2 cellular contexts compared by ENCODE assay signal in the genomic region with DNA sequence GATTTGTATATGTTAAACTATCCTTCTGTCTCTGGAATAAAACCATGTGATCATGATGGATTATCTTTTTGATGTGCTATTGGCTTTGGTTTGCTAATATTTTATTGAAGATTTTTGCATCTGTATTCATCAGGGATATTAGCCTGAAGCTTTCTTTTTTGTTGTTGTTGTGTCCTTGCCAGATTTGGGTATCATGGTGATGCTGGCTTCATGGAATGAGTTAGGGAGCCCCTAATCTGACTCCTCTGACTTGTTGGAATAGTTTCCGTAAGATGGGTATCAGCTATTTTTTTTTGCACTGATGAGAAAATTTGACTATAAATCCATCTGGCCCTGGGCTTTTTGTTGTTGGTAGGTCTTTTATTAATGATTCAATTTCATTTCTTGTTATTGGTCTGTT.
TF ChIP-seq lines count a peak whose summit lies in the region.

No MANE protein-coding gene starts in this region.

TF ChIP-seq in SK-N-SH, 30 proteins besides CTCF, POLR2A, EP300 and RAD21 (continued from another document):
- no peak for TF ChIP-seq FOSL2 (IDR thresholded peaks at IDR 0.05; ENCODE audit: borderline replicate concordance, low read depth)
- TF ChIP-seq JUND (IDR thresholded peaks at IDR 0.05), result no peak

TF ChIP-seq in SK-N-SH treated with all-trans-retinoic acid at 6 μM for 48 hours, 23 proteins besides CTCF, POLR2A, EP300 and RAD21:
- TF ChIP-seq, protein P1, sequence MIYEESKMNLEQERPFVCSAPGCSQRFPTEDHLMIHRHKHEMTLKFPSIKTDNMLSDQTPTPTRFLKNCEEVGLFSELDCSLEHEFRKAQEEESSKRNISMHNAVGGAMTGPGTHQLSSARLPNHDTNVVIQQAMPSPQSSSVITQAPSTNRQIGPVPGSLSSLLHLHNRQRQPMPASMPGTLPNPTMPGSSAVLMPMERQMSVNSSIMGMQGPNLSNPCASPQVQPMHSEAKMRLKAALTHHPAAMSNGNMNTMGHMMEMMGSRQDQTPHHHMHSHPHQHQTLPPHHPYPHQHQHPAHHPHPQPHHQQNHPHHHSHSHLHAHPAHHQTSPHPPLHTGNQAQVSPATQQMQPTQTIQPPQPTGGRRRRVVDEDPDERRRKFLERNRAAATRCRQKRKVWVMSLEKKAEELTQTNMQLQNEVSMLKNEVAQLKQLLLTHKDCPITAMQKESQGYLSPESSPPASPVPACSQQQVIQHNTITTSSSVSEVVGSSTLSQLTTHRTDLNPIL (CRISPR knock-in tag; IDR thresholded peaks at IDR 0.05; ENCODE audit: low read depth), result no peak
- TF ChIP-seq ZFP30 (CRISPR knock-in tag; IDR thresholded peaks at IDR 0.05), result no peak
- no peak for TF ChIP-seq ZNF565 (CRISPR knock-in tag; conservative IDR thresholded peaks at IDR 0.05; ENCODE audit: low read depth)
- TF ChIP-seq BACH2 (CRISPR knock-in tag; IDR thresholded peaks at IDR 0.05; ENCODE audit: borderline replicate concordance), result no peak
- TF ChIP-seq ZNF70 (CRISPR knock-in tag; IDR thresholded peaks at IDR 0.05), result no peak
- no peak for TF ChIP-seq ZC3H10 (CRISPR knock-in tag; IDR thresholded peaks at IDR 0.05)
- TF ChIP-seq SNAI2 (CRISPR knock-in tag; IDR thresholded peaks at IDR 0.05), result no peak
- TF ChIP-seq CSDC2 (CRISPR knock-in tag; IDR thresholded peaks at IDR 0.05), result no peak
- TF ChIP-seq TOX (CRISPR knock-in tag; IDR thresholded peaks at IDR 0.05; ENCODE audit: borderline replicate concordance), result no peak
- TF ChIP-seq, protein P2, sequence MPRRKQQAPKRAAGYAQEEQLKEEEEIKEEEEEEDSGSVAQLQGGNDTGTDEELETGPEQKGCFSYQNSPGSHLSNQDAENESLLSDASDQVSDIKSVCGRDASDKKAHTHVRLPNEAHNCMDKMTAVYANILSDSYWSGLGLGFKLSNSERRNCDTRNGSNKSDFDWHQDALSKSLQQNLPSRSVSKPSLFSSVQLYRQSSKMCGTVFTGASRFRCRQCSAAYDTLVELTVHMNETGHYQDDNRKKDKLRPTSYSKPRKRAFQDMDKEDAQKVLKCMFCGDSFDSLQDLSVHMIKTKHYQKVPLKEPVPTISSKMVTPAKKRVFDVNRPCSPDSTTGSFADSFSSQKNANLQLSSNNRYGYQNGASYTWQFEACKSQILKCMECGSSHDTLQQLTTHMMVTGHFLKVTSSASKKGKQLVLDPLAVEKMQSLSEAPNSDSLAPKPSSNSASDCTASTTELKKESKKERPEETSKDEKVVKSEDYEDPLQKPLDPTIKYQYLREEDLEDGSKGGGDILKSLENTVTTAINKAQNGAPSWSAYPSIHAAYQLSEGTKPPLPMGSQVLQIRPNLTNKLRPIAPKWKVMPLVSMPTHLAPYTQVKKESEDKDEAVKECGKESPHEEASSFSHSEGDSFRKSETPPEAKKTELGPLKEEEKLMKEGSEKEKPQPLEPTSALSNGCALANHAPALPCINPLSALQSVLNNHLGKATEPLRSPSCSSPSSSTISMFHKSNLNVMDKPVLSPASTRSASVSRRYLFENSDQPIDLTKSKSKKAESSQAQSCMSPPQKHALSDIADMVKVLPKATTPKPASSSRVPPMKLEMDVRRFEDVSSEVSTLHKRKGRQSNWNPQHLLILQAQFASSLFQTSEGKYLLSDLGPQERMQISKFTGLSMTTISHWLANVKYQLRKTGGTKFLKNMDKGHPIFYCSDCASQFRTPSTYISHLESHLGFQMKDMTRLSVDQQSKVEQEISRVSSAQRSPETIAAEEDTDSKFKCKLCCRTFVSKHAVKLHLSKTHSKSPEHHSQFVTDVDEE (CRISPR knock-in tag; IDR thresholded peaks at IDR 0.05), result no peak
- TF ChIP-seq ZFP3 (CRISPR knock-in tag; IDR thresholded peaks at IDR 0.05), result no peak
- TF ChIP-seq ARNTL (CRISPR knock-in tag; IDR thresholded peaks at IDR 0.05; ENCODE audit: borderline replicate concordance, low read depth), result no peak
- TF ChIP-seq ESRRG (CRISPR knock-in tag; IDR thresholded peaks at IDR 0.05), result no peak
- TF ChIP-seq OSR1 (CRISPR knock-in tag; IDR thresholded peaks at IDR 0.05), result no peak
- no peak for TF ChIP-seq TCF4 (CRISPR knock-in tag; IDR thresholded peaks at IDR 0.05; ENCODE audit: borderline replicate concordance)
- no peak for TF ChIP-seq GLIS3 (CRISPR knock-in tag; IDR thresholded peaks at IDR 0.05)
- no peak for TF ChIP-seq ISL1 (CRISPR knock-in tag; IDR thresholded peaks at IDR 0.05)
- TF ChIP-seq, protein P3, sequence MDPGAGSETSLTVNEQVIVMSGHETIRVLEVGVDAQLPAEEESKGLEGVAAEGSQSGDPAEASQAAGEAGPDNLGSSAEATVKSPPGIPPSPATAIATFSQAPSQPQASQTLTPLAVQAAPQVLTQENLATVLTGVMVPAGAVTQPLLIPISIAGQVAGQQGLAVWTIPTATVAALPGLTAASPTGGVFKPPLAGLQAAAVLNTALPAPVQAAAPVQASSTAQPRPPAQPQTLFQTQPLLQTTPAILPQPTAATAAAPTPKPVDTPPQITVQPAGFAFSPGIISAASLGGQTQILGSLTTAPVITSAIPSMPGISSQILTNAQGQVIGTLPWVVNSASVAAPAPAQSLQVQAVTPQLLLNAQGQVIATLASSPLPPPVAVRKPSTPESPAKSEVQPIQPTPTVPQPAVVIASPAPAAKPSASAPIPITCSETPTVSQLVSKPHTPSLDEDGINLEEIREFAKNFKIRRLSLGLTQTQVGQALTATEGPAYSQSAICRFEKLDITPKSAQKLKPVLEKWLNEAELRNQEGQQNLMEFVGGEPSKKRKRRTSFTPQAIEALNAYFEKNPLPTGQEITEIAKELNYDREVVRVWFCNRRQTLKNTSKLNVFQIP (CRISPR knock-in tag; IDR thresholded peaks at IDR 0.05; ENCODE audit: borderline replicate concordance, low read depth), result no peak
- TF ChIP-seq ZNF8 (CRISPR knock-in tag; IDR thresholded peaks at IDR 0.05), result no peak
